31 cellular contexts compared by ENCODE assay signal in genomic region chr17:45919136-45919535, GRCh38.
"Had no signal": no experiment of that assay in that cellular context is flagged by ENCODE, and none has a peak within 500 bp of the region (broad histone marks: within the 10 kb centered on the region; RNA-seq: fewer than 3 reads in every experiment).

No MANE protein-coding gene starts in this region.

- H3K27me3 ChIP-seq: brain microvascular endothelial cell, dorsolateral prefrontal cortex had no signal

- H3K27ac Mint-ChIP-seq: activated B cell treated with CpG ODN at 0.5 μM for 24 hours; activated CD8-positive, alpha-beta T cell treated with anti-CD3 and anti-CD28 coated beads for 36 hours; activated naive CD4-positive, alpha-beta T cell treated with anti-CD3 and anti-CD28 coated beads for 36 hours; activated naive CD4-positive, alpha-beta T cell treated with anti-CD3 and anti-CD28 coated beads, Interleukin-2, amount 50 U/mL, for 24 hours; activated naive CD8-positive, alpha-beta T cell treated with anti-CD3 and anti-CD28 coated beads, Interleukin-2, amount 10 ng/mL, durations not matched to agents 7 days and 5 days; activated T-helper 1 cell treated with anti-CD3 and anti-CD28 coated beads, Interleukin-12 subunit alpha, Interleukin-12 subunit beta, Interleukin-2, Interleukin-4 antibody, amounts not matched to agents 30 ng/mL and 10 ng/mL and 1 ng/mL, durations not matched to agents 14 hours and 24 hours and 36 hours; activated T-helper 2 cell treated with anti-CD3 and anti-CD28 coated beads, Interferon-gamma antibody, Interleukin-2, Interleukin-4, amounts not matched to agents 10 μg/mL and 5 μg/mL and 100 μg/mL, durations not matched to agents 14 hours and 24 hours and 36 hours; dendritic cell treated with granulocyte-macrophage colony-stimulating factor and Interleukin-4, amounts not matched to agents 40 ng/mL and 50 ng/mL, for 4 days; endodermal cell; T-helper 17 cell; T-helper 2 cell treated with Interferon-gamma antibody and Interleukin-4, amounts not matched to agents 5 μg/mL and 100 μg/mL, for 36 hours had no signal

- H3K4me3 ChIP-seq: coronary artery, dorsolateral prefrontal cortex had no signal

- H3K27ac ChIP-seq: brain microvascular endothelial cell, coronary artery, WERI-Rb-1 had no signal

- DNase-seq: activated B cell treated with CpG ODN at 0.5 μM for 24 hours; activated CD4-positive, alpha-beta T cell treated with anti-CD3 and anti-CD28 coated beads for 48 hours; activated CD4-positive, alpha-beta T cell treated with anti-CD3 and anti-CD28 coated beads, Interleukin-2, amount 50 U/mL, for 1 hour; activated CD4-positive, alpha-beta T cell treated with anti-CD3 and anti-CD28 coated beads, Interleukin-2, amount 50 U/mL, for 48 hours; activated CD8-positive, alpha-beta memory T cell treated with anti-CD3 and anti-CD28 coated beads for 24 hours; activated CD8-positive, alpha-beta T cell treated with anti-CD3 and anti-CD28 coated beads for 36 hours; activated effector memory CD4-positive, alpha-beta T cell treated with anti-CD3 and anti-CD28 coated beads, Interleukin-2, amount 50 U/mL, for 16 hours; activated naive CD4-positive, alpha-beta T cell treated with anti-CD3 and anti-CD28 coated beads for 36 hours; activated naive CD8-positive, alpha-beta T cell treated with anti-CD3 and anti-CD28 coated beads, Interleukin-2, amount 10 ng/mL, durations not matched to agents 7 days and 5 days; activated T-cell treated with anti-CD3 and anti-CD28 coated beads, Interleukin-2, amount 50 U/mL, for 1 hour; activated T-cell treated with anti-CD3 and anti-CD28 coated beads, Interleukin-2, amount 50 U/mL, for 48 hours; amniotic stem cell; anterior cingulate cortex; brain microvascular endothelial cell; dorsolateral prefrontal cortex; effector memory CD4-positive, alpha-beta T cell; endodermal cell; foreskin fibroblast; T-helper 1 cell; T-helper 17 cell; T1000 had no signal

- ATAC-seq: activated CD4-positive, CD25-positive, alpha-beta regulatory T cell treated with anti-CD3 and anti-CD28 coated beads, Interleukin-2, amount 50 U/mL, for 24 hours; activated CD8-positive, alpha-beta T cell treated with anti-CD3 and anti-CD28 coated beads for 36 hours; esophagus mucosa; T-helper 17 cell had no signal

- H3K36me3 Mint-ChIP-seq: activated naive CD4-positive, alpha-beta T cell treated with anti-CD3 and anti-CD28 coated beads, Interleukin-2, amount 50 U/mL, for 24 hours; activated naive CD8-positive, alpha-beta T cell treated with anti-CD3 and anti-CD28 coated beads, Interleukin-2, amount 10 ng/mL, durations not matched to agents 7 days and 5 days had no signal

- H3K36me3 ChIP-seq: brain microvascular endothelial cell, WERI-Rb-1 had no signal

- H3K4me3 Mint-ChIP-seq: activated B cell treated with CpG ODN at 0.5 μM for 24 hours; activated CD8-positive, alpha-beta T cell treated with anti-CD3 and anti-CD28 coated beads for 36 hours; activated naive CD4-positive, alpha-beta T cell treated with anti-CD3 and anti-CD28 coated beads for 36 hours; activated naive CD4-positive, alpha-beta T cell treated with anti-CD3 and anti-CD28 coated beads, Interleukin-2, amount 50 U/mL, for 24 hours; activated naive CD8-positive, alpha-beta T cell treated with anti-CD3 and anti-CD28 coated beads, Interleukin-2, amount 10 ng/mL, durations not matched to agents 7 days and 5 days; activated T-helper 1 cell treated with anti-CD3 and anti-CD28 coated beads, Interleukin-12 subunit alpha, Interleukin-12 subunit beta, Interleukin-2, Interleukin-4 antibody, amounts not matched to agents 30 ng/mL and 10 ng/mL and 1 ng/mL, durations not matched to agents 14 hours and 24 hours and 36 hours; central memory CD8-positive, alpha-beta T cell; dendritic cell treated with granulocyte-macrophage colony-stimulating factor and Interleukin-4, amounts not matched to agents 40 ng/mL and 50 ng/mL, for 4 days; endodermal cell; T-helper 17 cell; T-helper 2 cell treated with Interferon-gamma antibody and Interleukin-4, amounts not matched to agents 5 μg/mL and 100 μg/mL, for 36 hours had no signal

- H3K9me3 Mint-ChIP-seq: activated B cell treated with CpG ODN at 0.5 μM for 24 hours; activated CD8-positive, alpha-beta T cell treated with anti-CD3 and anti-CD28 coated beads for 36 hours; activated naive CD4-positive, alpha-beta T cell treated with anti-CD3 and anti-CD28 coated beads for 36 hours; activated naive CD4-positive, alpha-beta T cell treated with anti-CD3 and anti-CD28 coated beads, Interleukin-2, amount 50 U/mL, for 24 hours; activated naive CD8-positive, alpha-beta T cell treated with anti-CD3 and anti-CD28 coated beads, Interleukin-2, amount 10 ng/mL, durations not matched to agents 7 days and 5 days; activated T-helper 1 cell treated with anti-CD3 and anti-CD28 coated beads, Interleukin-12 subunit alpha, Interleukin-12 subunit beta, Interleukin-2, Interleukin-4 antibody, amounts not matched to agents 30 ng/mL and 10 ng/mL and 1 ng/mL, durations not matched to agents 14 hours and 24 hours and 36 hours; activated T-helper 2 cell treated with anti-CD3 and anti-CD28 coated beads, Interferon-gamma antibody, Interleukin-2, Interleukin-4, amounts not matched to agents 10 μg/mL and 5 μg/mL and 100 μg/mL, durations not matched to agents 14 hours and 24 hours and 36 hours; central memory CD8-positive, alpha-beta T cell; dendritic cell treated with granulocyte-macrophage colony-stimulating factor and Interleukin-4, amounts not matched to agents 40 ng/mL and 50 ng/mL, for 4 days; endodermal cell; T-helper 2 cell treated with Interferon-gamma antibody and Interleukin-4, amounts not matched to agents 5 μg/mL and 100 μg/mL, for 36 hours had no signal

- H3K4me1 Mint-ChIP-seq: activated B cell treated with CpG ODN at 0.5 μM for 24 hours; activated naive CD4-positive, alpha-beta T cell treated with anti-CD3 and anti-CD28 coated beads, Interleukin-2, amount 50 U/mL, for 24 hours; central memory CD8-positive, alpha-beta T cell; endodermal cell had no signal
